12 cellular contexts compared by ENCODE assay signal in genomic region chr10:71547290-71547689, GRCh38.
DNase-seq lines count a peak whose midpoint lies in the region; ATAC-seq and TF ChIP-seq lines count a peak whose summit lies in the region.
"Had no signal": no experiment of that assay in that cellular context is flagged by ENCODE, and none has a peak within 500 bp of the region (broad histone marks: within the 10 kb centered on the region; RNA-seq: fewer than 3 reads in every experiment).

No MANE protein-coding gene starts in this region.

- H3K4me2 ChIP-seq in hepatocyte = no peak overlapping the region

- H3K9me3 ChIP-seq in SJCRH30 (replicated peaks) = no peaks in the 10 kb centered on the region
- H3K9me3 ChIP-seq in gastroesophageal sphincter = no peaks in the 10 kb centered on the region
- H3K9me3 ChIP-seq in hepatocyte (ENCODE audit: low read depth) = no peaks in the 10 kb centered on the region

- H2AFZ ChIP-seq in hepatocyte = no peak overlapping the region

- intact Hi-C loops in sciatic nerve (cut with DNase I) (no loop called here), posterior cingulate gyrus (cut with DNase I) (no loop called here)

- ATAC-seq in gastroesophageal sphincter (no peak), sciatic nerve (peak; percentile 17), GM19324 (IDR thresholded peaks at IDR 0.05; ENCODE audit: low FRiP score, unreplicated experiment) (no peak), GM19463 (IDR thresholded peaks at IDR 0.05; ENCODE audit: unreplicated experiment) (no peak)

- H3K27ac ChIP-seq in SJCRH30 (peak overlapping the region; percentile 20; the same call in 1 of the 2 replicates), gastroesophageal sphincter (peak overlapping the region in 3 of 4 donors; percentile 33 to 38 (median 36)), hepatocyte (peak overlapping the region; percentile 5)

- TF ChIP-seq POLR2A in gastroesophageal sphincter (IDR thresholded peaks at IDR 0.05) = no peak

- H3K9me2 ChIP-seq in hepatocyte (replicated peaks; ENCODE audit: insufficient read depth) = no peaks in the 10 kb centered on the region

- H3K36me3 ChIP-seq in SJCRH30 = no peaks in the 10 kb centered on the region
- H3K36me3 ChIP-seq in gastroesophageal sphincter = no peaks in the 10 kb centered on the region
- no peaks in the 10 kb centered on the region for H3K36me3 ChIP-seq in hepatocyte (replicated peaks; ENCODE audit: insufficient read depth, low read depth)

- no peaks in the 10 kb centered on the region for H3K27me3 ChIP-seq in SJCRH30
- H3K27me3 ChIP-seq in gastroesophageal sphincter = no peaks in the 10 kb centered on the region
- H3K27me3 ChIP-seq in hepatocyte = no peaks in the 10 kb centered on the region

- H3K4me1 ChIP-seq in SJCRH30 = peaks cover 9% of the 10 kb centered on the region; the same call in 1 of the 2 replicates
- H3K4me1 ChIP-seq in gastroesophageal sphincter = peaks cover 0 to 11% (median 5%) of the 10 kb centered on the region in 3 donors
- peaks cover 5% of the 10 kb centered on the region for H3K4me1 ChIP-seq in hepatocyte (ENCODE audit: insufficient read depth)

- TF ChIP-seq EP300 in gastroesophageal sphincter (IDR thresholded peaks at IDR 0.05) = no peak

- H4K20me1 ChIP-seq in hepatocyte (ENCODE audit: insufficient read depth, poor library complexity, severe bottlenecking) = no peaks in the 10 kb centered on the region

- no peak overlapping the region; the same call in 1 of the 2 replicates for H3K4me3 ChIP-seq in SJCRH30
- H3K4me3 ChIP-seq in gastroesophageal sphincter = no peak overlapping the region
- H3K4me3 ChIP-seq in hepatocyte = no peak overlapping the region

- TF ChIP-seq CTCF in gastroesophageal sphincter (IDR thresholded peaks at IDR 0.05) (no peak), hepatocyte (IDR thresholded peaks at IDR 0.05; ENCODE audit: poor library complexity) (no peak)

- no peak for DNase-seq in SJCRH30
- DNase-seq in hepatocyte (ENCODE audit: low spot score) = no peak
- DNase-seq in sciatic nerve (ENCODE audit: low spot score) = no peak
- no peak for DNase-seq in stimulated activated naive CD4-positive, alpha-beta T cell treated with Interleukin-2 at 50 U/mL for 16 hours (lab: John Stamatoyannopoulos, UW)
- DNase-seq in posterior cingulate gyrus = no peak
- DNase-seq: CD8-positive, alpha-beta memory T cell; HFFc6; NCI-H1436 treated with DMSO at 0.1 percent for 48 hours; NCI-H2107 had no signal

- no peaks in the 10 kb centered on the region for H3K79me2 ChIP-seq in hepatocyte

- 89 to 96% methylated on average over 10 of the region's 12 CpGs for WGBS in gastroesophageal sphincter (ENCODE audit: low coverage in 1 of 2), 2 donors
- 83% methylated on average over 12 of the region's 12 CpGs for WGBS in hepatocyte (ENCODE audit: low lambda C conversion rate, missing lambda C conversion rate)
